In genomic region chr15:41603411-41603935, GRCh38 we compare ENCODE assay signal across 2 cellular contexts.
A peak's percentile ranks its signal among the peaks of the same experiment; 100 is the strongest.
TF ChIP-seq lines count a peak whose summit lies in the region.

No MANE protein-coding gene starts in this region.

TF ChIP-seq in A549, 52 proteins besides CTCF, POLR2A, EP300 and RAD21:
- TF ChIP-seq HOXB5 (CRISPR knock-in tag; IDR thresholded peaks at IDR 0.05) = no peak
- TF ChIP-seq BCL3 (IDR thresholded peaks at IDR 0.05) = no peak
- TF ChIP-seq HOXA7 (CRISPR knock-in tag; IDR thresholded peaks at IDR 0.05) = no peak
TF ChIP-seq in A549: peak in this region for 0.

TF ChIP-seq in K562, 482 proteins besides CTCF, POLR2A, EP300 and RAD21:
- TF ChIP-seq NFIC (IDR thresholded peaks at IDR 0.05) (no peak), ARID4B (CRISPR knock-in tag; IDR thresholded peaks at IDR 0.05) (0 out of 2 replicates have a peak, but pooled peaks have one; percentile 25), TRIM25 (IDR thresholded peaks at IDR 0.05; ENCODE audit: borderline replicate concordance) (no peak), TFE3 (CRISPR knock-in tag; IDR thresholded peaks at IDR 0.05) (no peak), ZNF253 (CRISPR knock-in tag; conservative IDR thresholded peaks at IDR 0.05) (no peak), DIDO1 (tag; IDR thresholded peaks at IDR 0.05; ENCODE audit: low read depth) (no peak), GTF2E2 (tag; IDR thresholded peaks at IDR 0.05) (no peak), MEIS2 (IDR thresholded peaks at IDR 0.05; ENCODE audit: partially characterized antibody) (peak; percentile 79), BHLHE40 (IDR thresholded peaks at IDR 0.05; ENCODE audit: low read length) (peak; percentile 28; the same call in 1 of the 2 replicates), ZNF644 (tag; IDR thresholded peaks at IDR 0.05; ENCODE audit: low read depth) (no peak), EGR1 (conservative IDR thresholded peaks at IDR 0.05) (peak; percentile 48), FOXK2 (conservative IDR thresholded peaks at IDR 0.05 in 1 of 2, IDR thresholded peaks at IDR 0.05 in 1 of 2; ENCODE audit: low read depth in 2 of 2) (no peak), PKNOX1 (IDR thresholded peaks at IDR 0.05) (peak; percentile 30; the same call in 1 of the 2 replicates), RAD51 (IDR thresholded peaks at IDR 0.05; ENCODE audit: borderline replicate concordance, low read depth) (no peak)
